ENCODE assay signal across 10 cellular contexts in the genomic region with DNA sequence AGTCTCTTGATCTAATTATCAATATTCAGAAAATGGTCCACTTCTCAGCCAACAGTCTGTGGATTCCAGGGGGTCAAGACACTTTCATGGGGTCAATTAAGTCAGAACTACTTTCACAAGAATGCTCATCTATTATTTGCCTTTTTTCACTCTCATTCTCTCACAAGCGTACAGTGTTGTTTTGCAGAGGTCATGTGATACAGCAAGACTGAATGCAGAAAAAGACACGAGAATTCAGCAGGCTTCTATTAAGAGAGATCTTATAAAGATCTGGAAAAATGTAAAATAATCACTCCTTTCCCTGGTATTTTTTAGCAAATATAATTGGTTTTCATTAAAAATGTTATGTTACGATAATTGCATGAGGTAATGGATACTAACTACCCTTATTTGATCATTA. TPM values are rescaled to one million over a fixed set of nuclear protein-coding genes. Genes with fewer than 3 reads are reported as not detected.
DNase-seq lines count a peak whose midpoint lies in the region; ATAC-seq and TF ChIP-seq lines count a peak whose summit lies in the region.
"Had no signal": no experiment of that assay in that cellular context is flagged by ENCODE, and none has a peak within 500 bp of the region (broad histone marks: within the 10 kb centered on the region; RNA-seq: fewer than 3 reads in every experiment).

No MANE protein-coding gene starts in this region.

- ATAC-seq in GM18511 (IDR thresholded peaks at IDR 0.05; ENCODE audit: unreplicated experiment) (no peak), HG02938 (IDR thresholded peaks at IDR 0.05; ENCODE audit: unreplicated experiment) (no peak)

- H3K4me3 Mint-ChIP-seq in activated naive CD4-positive, alpha-beta T cell treated with anti-CD3 and anti-CD28 coated beads, Interleukin-2, amount 50 U/mL, for 24 hours, result no peak overlapping the region
- no peak overlapping the region for H3K4me3 Mint-ChIP-seq in chondrocyte (ENCODE audit: unreplicated experiment)
- H3K4me3 Mint-ChIP-seq: CD4-positive, CD25-positive, alpha-beta regulatory T cell had no signal

- H3K27me3 Mint-ChIP-seq in activated naive CD4-positive, alpha-beta T cell treated with anti-CD3 and anti-CD28 coated beads, Interleukin-2, amount 50 U/mL, for 24 hours, result no peaks in the 10 kb centered on the region
- no peaks in the 10 kb centered on the region for H3K27me3 Mint-ChIP-seq in chondrocyte (ENCODE audit: low read depth)
- H3K27me3 Mint-ChIP-seq: CD4-positive, CD25-positive, alpha-beta regulatory T cell had no signal

- no peaks in the 10 kb centered on the region for H3K9me3 Mint-ChIP-seq in activated naive CD4-positive, alpha-beta T cell treated with anti-CD3 and anti-CD28 coated beads, Interleukin-2, amount 50 U/mL, for 24 hours
- no peaks in the 10 kb centered on the region for H3K9me3 Mint-ChIP-seq in chondrocyte (ENCODE audit: low read depth)

- no peak for DNase-seq in activated naive CD4-positive, alpha-beta T cell treated with Interleukin-2 at 50 U/mL for 16 hours
- peak; percentile 40 for DNase-seq in globus pallidus (ENCODE audit: low spot score)
- DNase-seq in pons (ENCODE audit: low spot score), result peak; percentile 74
- no peak for DNase-seq in stimulated activated naive CD4-positive, alpha-beta T cell (lab: John Stamatoyannopoulos, UW)
- DNase-seq in chondrocyte (ENCODE audit: low spot score), result no peak
- DNase-seq: CD4-positive, CD25-positive, alpha-beta regulatory T cell; DMS 273 treated with DMSO at 0.1 percent for 48 hours had no signal

- no peak for TF ChIP-seq CTCF in chondrocyte (IDR thresholded peaks at IDR 0.05)

- peak overlapping the region; percentile 24 for H3K27ac Mint-ChIP-seq in activated naive CD4-positive, alpha-beta T cell treated with anti-CD3 and anti-CD28 coated beads, Interleukin-2, amount 50 U/mL, for 24 hours
- H3K27ac Mint-ChIP-seq in chondrocyte (ENCODE audit: unreplicated experiment), result no peak overlapping the region

- H3K36me3 Mint-ChIP-seq in activated naive CD4-positive, alpha-beta T cell treated with anti-CD3 and anti-CD28 coated beads, Interleukin-2, amount 50 U/mL, for 24 hours, result peaks cover 7% of the 10 kb centered on the region
- peaks cover under 1% of the 10 kb centered on the region for H3K36me3 Mint-ChIP-seq in chondrocyte (ENCODE audit: low read depth)

- H3K4me1 Mint-ChIP-seq in activated naive CD4-positive, alpha-beta T cell treated with anti-CD3 and anti-CD28 coated beads, Interleukin-2, amount 50 U/mL, for 24 hours, result peaks cover 59% of the 10 kb centered on the region
- peaks cover 10% of the 10 kb centered on the region for H3K4me1 Mint-ChIP-seq in chondrocyte (ENCODE audit: low read depth)

RNA-seq across cellular contexts. Expression of a gene that starts 8.7 kb away (rescaled TPM):
- 35.5 to 45.2 TPM (median 39.8 TPM) in 3 replicates for total RNA-seq in chondrocyte

Comparison
In these comparisons a context has a peak if more than half of its experiments do, and no peak if none do; other contexts are left out.
1. DNase-seq: peak in globus pallidus (single experiment) and pons (single experiment); none in activated naive CD4-positive, alpha-beta T cell treated with Interleukin-2 at 50 U/mL for 16 hours (single experiment), stimulated activated naive CD4-positive, alpha-beta T cell (0 of 6) and chondrocyte (single experiment).